1 cellular context compared by ENCODE assay signal in genomic region chr6:4129446-4129845, GRCh38.
TF ChIP-seq lines count a peak whose summit lies in the region.

No MANE protein-coding gene starts in this region.

TF ChIP-seq in IMR-90, 13 proteins besides CTCF, POLR2A, EP300 and RAD21 (continued from another document):
- TF ChIP-seq, protein P1, sequence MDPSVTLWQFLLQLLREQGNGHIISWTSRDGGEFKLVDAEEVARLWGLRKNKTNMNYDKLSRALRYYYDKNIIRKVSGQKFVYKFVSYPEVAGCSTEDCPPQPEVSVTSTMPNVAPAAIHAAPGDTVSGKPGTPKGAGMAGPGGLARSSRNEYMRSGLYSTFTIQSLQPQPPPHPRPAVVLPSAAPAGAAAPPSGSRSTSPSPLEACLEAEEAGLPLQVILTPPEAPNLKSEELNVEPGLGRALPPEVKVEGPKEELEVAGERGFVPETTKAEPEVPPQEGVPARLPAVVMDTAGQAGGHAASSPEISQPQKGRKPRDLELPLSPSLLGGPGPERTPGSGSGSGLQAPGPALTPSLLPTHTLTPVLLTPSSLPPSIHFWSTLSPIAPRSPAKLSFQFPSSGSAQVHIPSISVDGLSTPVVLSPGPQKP (IDR thresholded peaks at IDR 0.05; ENCODE audit: borderline replicate concordance, low read depth, low read length) = no peak
- TF ChIP-seq NFE2L2 (IDR thresholded peaks at IDR 0.05; ENCODE audit: low read depth, low read length) (no peak), RCOR1 (IDR thresholded peaks at IDR 0.05; ENCODE audit: insufficient replicate concordance, low read length) (no peak), MAZ (IDR thresholded peaks at IDR 0.05; ENCODE audit: borderline replicate concordance, low read depth, low read length) (no peak), BHLHE40 (IDR thresholded peaks at IDR 0.05; ENCODE audit: low read depth, low read length) (no peak)
